18 cellular contexts compared by ENCODE assay signal in genomic region chr21:25887166-25887565, GRCh38.
DNase-seq lines count a peak whose midpoint lies in the region; TF ChIP-seq lines count a peak whose summit lies in the region.
"Had no signal": no experiment of that assay in that cellular context is flagged by ENCODE, and none has a peak within 500 bp of the region (broad histone marks: within the 10 kb centered on the region; RNA-seq: fewer than 3 reads in every experiment).

No MANE protein-coding gene starts in this region.

- DNase-seq in GM13976 (ENCODE audit: low spot score) (no peak), OCI-LY7 (ENCODE audit: low spot score) (no peak), endothelial cell (ENCODE audit: low spot score) (no peak), osteoblast (ENCODE audit: insufficient read length, low spot score, missing footprints) (no peak), dedifferentiated amniotic fluid mesenchymal stem cell (ENCODE audit: extremely low spot score) (no peak), SIG-M5 treated with dmso at 0.1 percent for 504 hours (lab: John Stamatoyannopoulos, UW; ENCODE audit: unreplicated experiment) (no peak), NCI-H2227 (lab: John Stamatoyannopoulos, UW; ENCODE audit: unreplicated experiment) (no peak)
- DNase-seq in stimulated activated CD4-positive, alpha-beta T cell treated with anti-CD3 and anti-CD28 coated beads, Interleukin-15, amount 100 ng/mL, for 24 hours, result no peak
- DNase-seq: CD4-positive, CD25-positive, alpha-beta regulatory T cell; gastrocnemius medialis; NCI-H1105; NCI-H2227 treated with DMSO at 0.1 percent for 48 hours; sigmoid colon; stimulated activated CD4-positive, alpha-beta T cell treated with anti-CD3 and anti-CD28 coated beads, Interleukin-4, amount 100 ng/mL, for 4 hours; T1000 had no signal

- H3K36me3 ChIP-seq in OCI-LY7 (ENCODE audit: insufficient read depth, low read length), result no peaks in the 10 kb centered on the region
- H3K36me3 ChIP-seq in osteoblast (ENCODE audit: insufficient read depth, low read length), result peaks cover 14% of the 10 kb centered on the region
- H3K36me3 ChIP-seq: gastrocnemius medialis had no signal

- no peak overlapping the region for H3K27ac Mint-ChIP-seq in endothelial cell (ENCODE audit: unreplicated experiment)
- H3K27ac Mint-ChIP-seq: CD4-positive, CD25-positive, alpha-beta regulatory T cell had no signal

- no peak overlapping the region for H3K27ac ChIP-seq in OCI-LY7 (ENCODE audit: low read depth, low read length, poor library complexity, severe bottlenecking)
- no peak overlapping the region for H3K27ac ChIP-seq in osteoblast (ENCODE audit: low read depth, low read length)
- H3K27ac ChIP-seq: gastrocnemius medialis, sigmoid colon, SJCRH30, thoracic aorta had no signal

- H3K4me3 ChIP-seq in OCI-LY7 (ENCODE audit: low read depth, low read length, poor library complexity, severe bottlenecking) (no peak overlapping the region), osteoblast (ENCODE audit: insufficient read depth, low read length) (no peak overlapping the region)
- H3K4me3 ChIP-seq: gastrocnemius medialis, sigmoid colon, SJCRH30, thoracic aorta had no signal

- intact Hi-C loops in OCI-LY7 (cut with micrococcal nuclease; ENCODE audit: unreplicated experiment), result loop anchor here (10.0 kb wide), 1 partner anchor 548 kb away; no protein-coding TSS in a partner anchor

- peaks cover 65% of the 10 kb centered on the region for H3K36me3 Mint-ChIP-seq in endothelial cell (ENCODE audit: low read depth, unreplicated experiment)

- peaks cover 28% of the 10 kb centered on the region for H3K27me3 Mint-ChIP-seq in endothelial cell (ENCODE audit: unreplicated experiment)
- H3K27me3 Mint-ChIP-seq: CD4-positive, CD25-positive, alpha-beta regulatory T cell had no signal

- H3K4me3 Mint-ChIP-seq in endothelial cell (ENCODE audit: unreplicated experiment), result no peak overlapping the region
- H3K4me3 Mint-ChIP-seq: CD4-positive, CD25-positive, alpha-beta regulatory T cell had no signal

- no peaks in the 10 kb centered on the region for H3K4me1 ChIP-seq in OCI-LY7 (ENCODE audit: insufficient read depth, low read length, poor library complexity, severe bottlenecking)
- no peaks in the 10 kb centered on the region for H3K4me1 ChIP-seq in osteoblast (ENCODE audit: insufficient read depth, low read length)
- H3K4me1 ChIP-seq: gastrocnemius medialis, sigmoid colon, SJCRH30 had no signal

- BruUV-seq in OCI-LY7 (replicated peaks; lab: Mats Ljungman, UMichigan), result no TSS peak

- in situ Hi-C loops in GM13976 (cut with MboI; ENCODE audit: low sequenced_read_pairs, unreplicated experiment), result loop anchor here (25.0 kb wide), 1 partner anchor 825 kb away; no protein-coding TSS in a partner anchor

- no peaks in the 10 kb centered on the region for H3K27me3 ChIP-seq in osteoblast (ENCODE audit: insufficient read depth, low read length)
- H3K27me3 ChIP-seq: gastrocnemius medialis, sigmoid colon, SJCRH30 had no signal

- no peak overlapping the region for H3K4me2 ChIP-seq in OCI-LY7 (ENCODE audit: low read length)
- no peak overlapping the region for H3K4me2 ChIP-seq in osteoblast (ENCODE audit: insufficient read depth, low read length)

- H3K9me2 ChIP-seq in OCI-LY7 (ENCODE audit: insufficient read depth, low read length), result no peaks in the 10 kb centered on the region

- CTCF ChIA-PET in OCI-LY7 (lab: Charles Lee; ENCODE audit: unreplicated experiment), result no interaction called here

- no peaks in the 10 kb centered on the region for H4K20me1 ChIP-seq in OCI-LY7 (ENCODE audit: insufficient read depth, low read length)
- no peaks in the 10 kb centered on the region for H4K20me1 ChIP-seq in osteoblast (ENCODE audit: insufficient read depth, low read length)

- H2AFZ ChIP-seq in OCI-LY7 (ENCODE audit: low read length) (no peak overlapping the region), osteoblast (ENCODE audit: low read length) (no peak overlapping the region)

- no peaks in the 10 kb centered on the region for H3K9me3 Mint-ChIP-seq in endothelial cell (ENCODE audit: unreplicated experiment)
- H3K9me3 Mint-ChIP-seq: activated naive CD4-positive, alpha-beta T cell treated with anti-CD3 and anti-CD28 coated beads, Interleukin-2, amount 50 U/mL, for 72 hours; CD4-positive, CD25-positive, alpha-beta regulatory T cell had no signal

- TF ChIP-seq CTCF in GM13976 (IDR thresholded peaks at IDR 0.05; ENCODE audit: borderline replicate concordance, control extremely low read depth, extremely low read depth, insufficient read depth, missing control alignments), result peak; percentile 12
- TF ChIP-seq CTCF in OCI-LY7 (conservative IDR thresholded peaks at IDR 0.05; ENCODE audit: low read length), result peak; percentile 38; the same call in 1 of the 2 replicates
- peak; percentile 42 for TF ChIP-seq CTCF in endothelial cell (IDR thresholded peaks at IDR 0.05; ENCODE audit: unreplicated experiment)
- TF ChIP-seq CTCF in osteoblast (IDR thresholded peaks at IDR 0.05; ENCODE audit: extremely low read depth, low read depth, low read length), result peak; percentile 21

- H3K79me2 ChIP-seq in OCI-LY7 (ENCODE audit: insufficient read depth, low read depth, low read length), result no peaks in the 10 kb centered on the region
- no peaks in the 10 kb centered on the region for H3K79me2 ChIP-seq in osteoblast (ENCODE audit: insufficient read depth, low read length)

- POLR2A ChIA-PET in OCI-LY7 (lab: Charles Lee), result interaction anchor here (0.6 kb wide), 1 partner anchor 1017 kb away, joined by 8 read pairs; no protein-coding TSS in a partner anchor

- H3K4me1 Mint-ChIP-seq in endothelial cell (ENCODE audit: unreplicated experiment), result peaks cover 63% of the 10 kb centered on the region

- H3K9me3 ChIP-seq in OCI-LY7 (ENCODE audit: low read length) (no peaks in the 10 kb centered on the region), osteoblast (ENCODE audit: low read depth, low read length) (no peaks in the 10 kb centered on the region)
- H3K9me3 ChIP-seq: gastrocnemius medialis, sigmoid colon, SJCRH30, thoracic aorta had no signal
